Comparison of ENCODE assay signal across 1 cellular context in the genomic region with DNA sequence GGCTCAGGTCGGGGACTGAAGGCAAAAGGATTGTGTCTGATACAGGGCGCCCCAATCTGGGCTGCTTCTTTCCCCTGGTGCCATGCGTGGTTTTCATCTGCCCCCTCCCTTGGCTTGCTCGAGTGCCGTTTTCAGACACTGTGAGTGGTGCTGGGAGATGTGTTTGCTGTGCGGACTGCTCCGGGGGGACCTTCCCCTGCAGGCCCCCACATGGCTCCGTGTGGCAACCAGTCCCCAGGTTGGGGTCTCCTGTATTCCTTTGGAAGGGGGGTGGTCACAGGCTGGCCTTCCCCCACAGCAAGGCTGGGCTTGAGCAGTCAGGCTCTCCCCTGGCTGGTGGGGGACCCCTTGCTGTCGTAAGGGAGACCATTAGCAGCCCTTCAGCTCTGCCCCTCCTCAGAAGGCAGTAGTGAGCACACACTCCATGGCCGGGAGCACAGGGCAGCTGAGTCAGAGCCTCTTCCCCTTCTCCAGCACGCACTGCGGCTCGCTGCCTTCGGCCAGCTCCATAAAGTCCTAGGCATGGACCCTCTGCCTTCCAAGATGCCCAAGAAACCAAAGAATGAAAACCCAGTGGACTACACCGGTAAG.
TF ChIP-seq lines count a peak whose summit lies in the region.

No MANE protein-coding gene starts in this region.

TF ChIP-seq in IMR-90, 13 proteins besides CTCF, POLR2A, EP300 and RAD21 (continued from another document):
- TF ChIP-seq, protein P1, sequence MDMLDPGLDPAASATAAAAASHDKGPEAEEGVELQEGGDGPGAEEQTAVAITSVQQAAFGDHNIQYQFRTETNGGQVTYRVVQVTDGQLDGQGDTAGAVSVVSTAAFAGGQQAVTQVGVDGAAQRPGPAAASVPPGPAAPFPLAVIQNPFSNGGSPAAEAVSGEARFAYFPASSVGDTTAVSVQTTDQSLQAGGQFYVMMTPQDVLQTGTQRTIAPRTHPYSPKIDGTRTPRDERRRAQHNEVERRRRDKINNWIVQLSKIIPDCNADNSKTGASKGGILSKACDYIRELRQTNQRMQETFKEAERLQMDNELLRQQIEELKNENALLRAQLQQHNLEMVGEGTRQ (IDR thresholded peaks at IDR 0.05; ENCODE audit: low read depth, low read length) = no peak
- TF ChIP-seq BHLHE40 (IDR thresholded peaks at IDR 0.05; ENCODE audit: low read depth, low read length) = no peak
- no peak for TF ChIP-seq FOS (IDR thresholded peaks at IDR 0.05; ENCODE audit: low read depth, low read length)
- TF ChIP-seq, protein P2, sequence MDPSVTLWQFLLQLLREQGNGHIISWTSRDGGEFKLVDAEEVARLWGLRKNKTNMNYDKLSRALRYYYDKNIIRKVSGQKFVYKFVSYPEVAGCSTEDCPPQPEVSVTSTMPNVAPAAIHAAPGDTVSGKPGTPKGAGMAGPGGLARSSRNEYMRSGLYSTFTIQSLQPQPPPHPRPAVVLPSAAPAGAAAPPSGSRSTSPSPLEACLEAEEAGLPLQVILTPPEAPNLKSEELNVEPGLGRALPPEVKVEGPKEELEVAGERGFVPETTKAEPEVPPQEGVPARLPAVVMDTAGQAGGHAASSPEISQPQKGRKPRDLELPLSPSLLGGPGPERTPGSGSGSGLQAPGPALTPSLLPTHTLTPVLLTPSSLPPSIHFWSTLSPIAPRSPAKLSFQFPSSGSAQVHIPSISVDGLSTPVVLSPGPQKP (IDR thresholded peaks at IDR 0.05; ENCODE audit: borderline replicate concordance, low read depth, low read length) = no peak
- TF ChIP-seq MAZ (IDR thresholded peaks at IDR 0.05; ENCODE audit: borderline replicate concordance, low read depth, low read length) = no peak
